ENCODE assay signal across 9 cellular contexts in genomic region chr11:72685560-72686480, GRCh38. TPM values are rescaled to one million over a fixed set of nuclear protein-coding genes. Genes with fewer than 3 reads are reported as not detected.
DNase-seq lines count a peak whose midpoint lies in the region; ATAC-seq and TF ChIP-seq lines count a peak whose summit lies in the region.
"Had no signal": no experiment of that assay in that cellular context is flagged by ENCODE, and none has a peak within 500 bp of the region (broad histone marks: within the 10 kb centered on the region; RNA-seq: fewer than 3 reads in every experiment).

No MANE protein-coding gene starts in this region.

- peaks cover 43% of the 10 kb centered on the region for H3K36me3 ChIP-seq in adipocyte (ENCODE audit: control insufficient read depth, insufficient read depth, low read length, severe bottlenecking)

- no peak for ATAC-seq in stimulated activated memory B cell treated with anti-CD40 and anti-IgM and Interleukin-4, amounts not matched to agents 10 μg/mL and 1 μg/mL and 100 μg/mL, for 72 hours
- no peak for ATAC-seq in GM18873 (IDR thresholded peaks at IDR 0.05; ENCODE audit: low FRiP score, unreplicated experiment)
- ATAC-seq in GM18867 (IDR thresholded peaks at IDR 0.05; ENCODE audit: unreplicated experiment): no peak

- H3K4me3 ChIP-seq in adipocyte (ENCODE audit: low read length): no peak overlapping the region

- H3K27me3 Mint-ChIP-seq in mesothelial cell of epicardium (ENCODE audit: low read depth): peaks cover 3% of the 10 kb centered on the region
- H3K27me3 Mint-ChIP-seq in stimulated activated memory B cell treated with anti-CD40 and anti-IgM and Interleukin-4, amounts not matched to agents 10 μg/mL and 1 μg/mL and 100 μg/mL, for 72 hours: no peaks in the 10 kb centered on the region

- peaks cover 47% of the 10 kb centered on the region for H3K4me1 ChIP-seq in adipocyte (ENCODE audit: control insufficient read depth, insufficient read depth, low read length)

- H3K36me3 Mint-ChIP-seq in mesothelial cell of epicardium: peaks cover 16% of the 10 kb centered on the region
- H3K36me3 Mint-ChIP-seq in stimulated activated memory B cell treated with anti-CD40 and anti-IgM and Interleukin-4, amounts not matched to agents 10 μg/mL and 1 μg/mL and 100 μg/mL, for 72 hours: peaks cover 20% of the 10 kb centered on the region

- H3K27me3 ChIP-seq in adipocyte (replicated peaks; ENCODE audit: control insufficient read depth, insufficient read depth, low read length): no peaks in the 10 kb centered on the region

- H3K4me1 Mint-ChIP-seq in mesothelial cell of epicardium: peaks cover 4% of the 10 kb centered on the region
- H3K4me1 Mint-ChIP-seq in stimulated activated memory B cell treated with anti-CD40 and anti-IgM and Interleukin-4, amounts not matched to agents 10 μg/mL and 1 μg/mL and 100 μg/mL, for 72 hours: peaks cover 12% of the 10 kb centered on the region

- no peak overlapping the region for H3K4me3 Mint-ChIP-seq in mesothelial cell of epicardium
- no peak overlapping the region for H3K4me3 Mint-ChIP-seq in stimulated activated memory B cell treated with anti-CD40 and anti-IgM and Interleukin-4, amounts not matched to agents 10 μg/mL and 1 μg/mL and 100 μg/mL, for 72 hours

- no peak for TF ChIP-seq CTCF in mesothelial cell of epicardium (IDR thresholded peaks at IDR 0.05; ENCODE audit: unreplicated experiment)

- H3K9ac ChIP-seq in adipocyte (ENCODE audit: low read length): peak overlapping the region; percentile 43

- peak; percentile 22 to 41 for DNase-seq in activated CD4-positive, alpha-beta T cell treated with anti-CD3 and anti-CD28 coated beads for 4 hours
- DNase-seq in adipocyte (ENCODE audit: low read depth) (peak; percentile 58), mesothelial cell of epicardium (ENCODE audit: low spot score in 2 of 2, unreplicated experiment in 2 of 2) (no peak), dedifferentiated amniotic fluid mesenchymal stem cell (ENCODE audit: extremely low spot score) (no peak), HT-29 (ENCODE audit: low spot score) (no peak)
- DNase-seq: nucleus accumbens had no signal

- H3K27ac Mint-ChIP-seq in mesothelial cell of epicardium: peak overlapping the region; percentile 47
- H3K27ac Mint-ChIP-seq in stimulated activated memory B cell treated with anti-CD40 and anti-IgM and Interleukin-4, amounts not matched to agents 10 μg/mL and 1 μg/mL and 100 μg/mL, for 72 hours: peak overlapping the region; percentile 14

- no peaks in the 10 kb centered on the region for H3K9me3 ChIP-seq in adipocyte (ENCODE audit: control insufficient read depth, low read length)

- H3K9me3 Mint-ChIP-seq in mesothelial cell of epicardium: no peaks in the 10 kb centered on the region
- no peaks in the 10 kb centered on the region for H3K9me3 Mint-ChIP-seq in stimulated activated memory B cell treated with anti-CD40 and anti-IgM and Interleukin-4, amounts not matched to agents 10 μg/mL and 1 μg/mL and 100 μg/mL, for 72 hours

RNA-seq across cellular contexts. Expression of gene PDE2A, which starts 11.6 kb away (rescaled TPM):
- 0.63 to 1.4 TPM (median 1.1 TPM) in 3 replicates for total RNA-seq in mesothelial cell of epicardium
- total RNA-seq in HT-29 (2014; rRNA removed; shearing (Covaris generic)): 0.29 and 0.79 TPM in 2 replicates

Comparison
In these comparisons a context has a peak if more than half of its experiments do, and no peak if none do; other contexts are left out.
1. DNase-seq: peak in activated CD4-positive, alpha-beta T cell treated with anti-CD3 and anti-CD28 coated beads for 4 hours (2 of 2) and adipocyte (single experiment); none in mesothelial cell of epicardium (0 of 2), dedifferentiated amniotic fluid mesenchymal stem cell (single experiment) and HT-29 (single experiment).